Comparison of ENCODE assay signal across 17 cellular contexts in the genomic region with DNA sequence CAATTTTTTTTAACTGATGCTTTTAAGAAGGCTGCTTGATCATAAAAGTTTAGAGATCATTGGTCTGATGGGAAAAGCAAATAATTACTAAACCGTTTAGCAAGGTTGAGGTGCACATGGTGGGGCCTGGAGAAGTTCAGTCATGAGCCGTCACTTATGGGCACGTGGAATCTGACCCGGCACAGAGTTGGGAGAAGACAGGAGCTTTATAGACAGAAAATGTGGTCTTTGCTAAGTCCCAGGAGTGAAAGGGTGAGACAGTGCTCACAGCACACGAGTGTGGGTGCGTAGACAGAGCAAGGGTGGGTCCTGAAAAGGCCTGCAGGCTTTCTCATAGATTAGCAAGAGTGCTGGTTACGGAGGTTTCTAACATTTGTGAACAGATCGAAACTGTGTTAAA. TPM values are rescaled to one million over a fixed set of nuclear protein-coding genes. Genes with fewer than 3 reads are reported as not detected.
A peak's percentile ranks its signal among the peaks of the same experiment; 100 is the strongest.
DNase-seq lines count a peak whose midpoint lies in the region; ATAC-seq and TF ChIP-seq lines count a peak whose summit lies in the region.
"Had no signal": no experiment of that assay in that cellular context is flagged by ENCODE, and none has a peak within 500 bp of the region (broad histone marks: within the 10 kb centered on the region; RNA-seq: fewer than 3 reads in every experiment).

No MANE protein-coding gene starts in this region.

- H3K4me1 ChIP-seq in esophagus muscularis mucosa: peaks cover 47 to 95% (median 85%) of the 10 kb centered on the region in 4 donors

- H3K27me3 Mint-ChIP-seq in activated T-cell treated with anti-CD3 and anti-CD28 coated beads, Interleukin-2, amount 50 U/mL, for 72 hours (ENCODE audit: low read depth): no peaks in the 10 kb centered on the region
- no peaks in the 10 kb centered on the region for H3K27me3 Mint-ChIP-seq in neural crest cell (ENCODE audit: low read depth)
- H3K27me3 Mint-ChIP-seq: B cell; CD4-positive, alpha-beta memory T cell had no signal

- H3K27ac Mint-ChIP-seq in activated T-cell treated with anti-CD3 and anti-CD28 coated beads, Interleukin-2, amount 50 U/mL, for 72 hours: peak overlapping the region; percentile 81
- peak overlapping the region; percentile 10 for H3K27ac Mint-ChIP-seq in neural crest cell (ENCODE audit: unreplicated experiment)
- H3K27ac Mint-ChIP-seq: B cell had no signal

- peak overlapping the region in 3 of 4 donors; percentile 25 to 79 (median 52) for H3K27ac ChIP-seq in esophagus muscularis mucosa (replicated peaks in 1 of 4)
- H3K27ac ChIP-seq: C4-2B, GM23248 had no signal

- TF ChIP-seq EP300 in esophagus muscularis mucosa (IDR thresholded peaks at IDR 0.05): no peak

- ATAC-seq in activated T-cell treated with anti-CD3 and anti-CD28 coated beads, Interleukin-2, amount 50 U/mL, for 72 hours (replicated peaks in 1 of 2): no peak
- ATAC-seq in HG02973 (IDR thresholded peaks at IDR 0.05; ENCODE audit: unreplicated experiment): no peak
- ATAC-seq: GM12878 had no signal

- H3K4me3 ChIP-seq in esophagus muscularis mucosa: no peak overlapping the region
- H3K4me3 ChIP-seq: GM12878, GM23248 had no signal

- H3K4me3 Mint-ChIP-seq in activated T-cell treated with anti-CD3 and anti-CD28 coated beads, Interleukin-2, amount 50 U/mL, for 72 hours: no peak overlapping the region
- no peak overlapping the region for H3K4me3 Mint-ChIP-seq in neural crest cell
- H3K4me3 Mint-ChIP-seq: B cell had no signal

- no peak for TF ChIP-seq POLR2A in esophagus muscularis mucosa (IDR thresholded peaks at IDR 0.05; ENCODE audit: low read depth)

- 77% methylated on average over 8 of the region's 8 CpGs for WGBS in esophagus muscularis mucosa

- no peaks in the 10 kb centered on the region for H3K27me3 ChIP-seq in esophagus muscularis mucosa

- peaks cover 9 to 23% of the 10 kb centered on the region in 2 donors for H3K36me3 Mint-ChIP-seq in activated T-cell treated with anti-CD3 and anti-CD28 coated beads, Interleukin-2, amount 50 U/mL, for 72 hours (ENCODE audit: insufficient read depth in 2 of 2)
- H3K36me3 Mint-ChIP-seq in neural crest cell (ENCODE audit: low read depth): peaks cover 9% of the 10 kb centered on the region

- no peaks in the 10 kb centered on the region for H3K9me3 Mint-ChIP-seq in activated T-cell treated with anti-CD3 and anti-CD28 coated beads, Interleukin-2, amount 50 U/mL, for 72 hours
- H3K9me3 Mint-ChIP-seq in neural crest cell: no peaks in the 10 kb centered on the region
- H3K9me3 Mint-ChIP-seq: CD4-positive, alpha-beta memory T cell had no signal

- no peak for DNase-seq in activated T-cell treated with anti-CD3 and anti-CD28 coated beads, Interleukin-2, amount 50 U/mL, for 72 hours
- DNase-seq in activated T-cell treated with anti-CD3 and anti-CD28 coated beads for 4 hours (no peak), esophagus muscularis mucosa (ENCODE audit: extremely low spot score) (no peak), neural crest cell (ENCODE audit: low read depth, low spot score) (no peak), NCI-H69 (lab: John Stamatoyannopoulos, UW) (no peak)
- DNase-seq in activated effector memory CD4-positive, alpha-beta T cell treated with anti-CD3 and anti-CD28 coated beads, Interleukin-2, amount 50 U/mL, for 16 hours: no peak
- DNase-seq: 8988T; ACHN; CD4-positive, alpha-beta memory T cell; DMS79; GM23248; H7 had no signal

- peaks cover 0 to 52% (median 31%) of the 10 kb centered on the region in 4 donors for H3K36me3 ChIP-seq in esophagus muscularis mucosa

- H3K9me3 ChIP-seq in esophagus muscularis mucosa: no peaks in the 10 kb centered on the region

- intact Hi-C loops in esophagus muscularis mucosa (cut with DNase I): no loop called here

- H3K4me1 Mint-ChIP-seq in activated T-cell treated with anti-CD3 and anti-CD28 coated beads, Interleukin-2, amount 50 U/mL, for 72 hours (ENCODE audit: low read depth): peaks cover 14% of the 10 kb centered on the region
- H3K4me1 Mint-ChIP-seq in neural crest cell: peaks cover 10% of the 10 kb centered on the region
- H3K4me1 Mint-ChIP-seq: B cell had no signal

- no peak for TF ChIP-seq CTCF in esophagus muscularis mucosa (IDR thresholded peaks at IDR 0.05)
- TF ChIP-seq CTCF in neural crest cell (conservative IDR thresholded peaks at IDR 0.05): no peak

RNA-seq across cellular contexts. Expression of a gene that starts 43.8 kb away (rescaled TPM):
- 10 to 100 TPM; 88.0 to 97.9 TPM for total RNA-seq in activated T-cell treated with anti-CD3 and anti-CD28 coated beads, Interleukin-2, amount 50 U/mL, for 72 hours
- total RNA-seq in esophagus muscularis mucosa (10 to 100 TPM; 30.2 to 65.7 (median 49.3) TPM), neural crest cell (72.0 and 77.7 TPM in 2 replicates)

RNA-seq across cellular contexts. Expression of a gene that starts 43.9 kb away (rescaled TPM):
- not detected for total RNA-seq in activated T-cell treated with anti-CD3 and anti-CD28 coated beads, Interleukin-2, amount 50 U/mL, for 72 hours
- total RNA-seq in esophagus muscularis mucosa (not detected), neural crest cell (not detected in 2 replicates)
- total RNA-seq: CD4-positive, alpha-beta memory T cell; G401; GM12878; GM23248; H7 had no signal
